In genomic region chr16:35523991-35524390, GRCh38 we compare ENCODE assay signal across 27 cellular contexts.
"Had no signal": no experiment of that assay in that cellular context is flagged by ENCODE, and none has a peak within 500 bp of the region (broad histone marks: within the 10 kb centered on the region; RNA-seq: fewer than 3 reads in every experiment).

No MANE protein-coding gene starts in this region.

- H3K36me3 ChIP-seq: gastrocnemius medialis, left ventricle myocardium inferior, right lobe of liver, thoracic aorta, uterus had no signal

- H3K4me3 ChIP-seq: gastrocnemius medialis, left ventricle myocardium inferior, lung, mucosa of descending colon, right lobe of liver, thoracic aorta, uterus had no signal

- H3K27me3 Mint-ChIP-seq: activated CD4-positive, alpha-beta T cell treated with anti-CD3 and anti-CD28 coated beads, Interleukin-2, amount 10 ng/mL, durations not matched to agents 24 days and 14 days; activated CD8-positive, alpha-beta memory T cell treated with anti-CD3 and anti-CD28 coated beads, Interleukin-2, amount 10 ng/mL, durations not matched to agents 7 days and 5 days; activated CD8-positive, alpha-beta T cell treated with anti-CD3 and anti-CD28 coated beads for 36 hours; activated naive CD4-positive, alpha-beta T cell treated with anti-CD3 and anti-CD28 coated beads, Interleukin-2, amount 50 U/mL, for 24 hours; activated naive CD8-positive, alpha-beta T cell treated with anti-CD3 and anti-CD28 coated beads, Interleukin-2, amount 50 U/mL, for 24 hours; effector memory CD8-positive, alpha-beta T cell; natural killer cell treated with Interleukin-12 subunit alpha and Interleukin-12 subunit beta and Interleukin-15 and Interleukin-18, amount 100 ng/mL, for 72 hours had no signal

- H3K9me3 ChIP-seq: gastrocnemius medialis, right lobe of liver, thoracic aorta, uterus had no signal

- H3K27ac Mint-ChIP-seq: activated CD4-positive, alpha-beta T cell treated with anti-CD3 and anti-CD28 coated beads, Interleukin-2, amount 10 ng/mL, durations not matched to agents 24 days and 14 days; activated CD8-positive, alpha-beta memory T cell treated with anti-CD3 and anti-CD28 coated beads, Interleukin-2, amount 10 ng/mL, durations not matched to agents 7 days and 5 days; activated CD8-positive, alpha-beta T cell treated with anti-CD3 and anti-CD28 coated beads for 36 hours; activated naive CD4-positive, alpha-beta T cell treated with anti-CD3 and anti-CD28 coated beads, Interleukin-2, amount 50 U/mL, for 24 hours; activated naive CD8-positive, alpha-beta T cell treated with anti-CD3 and anti-CD28 coated beads, Interleukin-2, amount 50 U/mL, for 24 hours; activated T-helper 2 cell treated with anti-CD3 and anti-CD28 coated beads, Interferon-gamma antibody, Interleukin-2, Interleukin-4, amounts not matched to agents 10 μg/mL and 5 μg/mL and 100 μg/mL, durations not matched to agents 14 hours and 24 hours and 36 hours; effector memory CD8-positive, alpha-beta T cell; natural killer cell treated with Interleukin-12 subunit alpha and Interleukin-12 subunit beta and Interleukin-15 and Interleukin-18, amount 100 ng/mL, for 72 hours had no signal

- H3K36me3 Mint-ChIP-seq: activated CD8-positive, alpha-beta memory T cell treated with anti-CD3 and anti-CD28 coated beads, Interleukin-2, amount 10 ng/mL, durations not matched to agents 7 days and 5 days; activated naive CD4-positive, alpha-beta T cell treated with anti-CD3 and anti-CD28 coated beads, Interleukin-2, amount 50 U/mL, for 24 hours had no signal

- DNase-seq: activated CD4-positive, alpha-beta T cell treated with anti-CD3 and anti-CD28 coated beads, Interleukin-2, amount 10 ng/mL, durations not matched to agents 24 days and 14 days; activated CD8-positive, alpha-beta memory T cell treated with anti-CD3 and anti-CD28 coated beads, Interleukin-2, amount 10 ng/mL, durations not matched to agents 7 days and 5 days; activated CD8-positive, alpha-beta T cell treated with anti-CD3 and anti-CD28 coated beads for 36 hours; activated naive CD8-positive, alpha-beta T cell treated with anti-CD3 and anti-CD28 coated beads, Interleukin-2, amount 50 U/mL, for 24 hours; activated T-cell treated with anti-CD3 and anti-CD28 coated beads, Interleukin-2, amount 50 U/mL, for 48 hours; amygdala; caudate nucleus; cortex of kidney; effector memory CD8-positive, alpha-beta T cell; erythroblast; gastrocnemius medialis; glutamatergic neuron; islet precursor cell; left ventricle myocardium inferior; mucosa of descending colon; right lobe of liver; stimulated activated CD4-positive, alpha-beta T cell treated with anti-CD3 and anti-CD28 coated beads, Interleukin-2, amount 100 ng/mL, for 48 hours; stimulated activated naive CD4-positive, alpha-beta T cell treated with Interleukin-2 at 50 U/mL for 16 hours; T-helper 9 cell; trophoblast cell; uterus had no signal

- H3K4me1 ChIP-seq: gastrocnemius medialis, left ventricle myocardium inferior, right lobe of liver, uterus had no signal

- H3K27me3 ChIP-seq: gastrocnemius medialis, right lobe of liver, uterus had no signal

- H3K4me3 Mint-ChIP-seq: activated CD4-positive, alpha-beta T cell treated with anti-CD3 and anti-CD28 coated beads, Interleukin-2, amount 10 ng/mL, durations not matched to agents 24 days and 14 days; activated CD8-positive, alpha-beta memory T cell treated with anti-CD3 and anti-CD28 coated beads, Interleukin-2, amount 10 ng/mL, durations not matched to agents 7 days and 5 days; activated CD8-positive, alpha-beta T cell treated with anti-CD3 and anti-CD28 coated beads for 36 hours; activated naive CD4-positive, alpha-beta T cell treated with anti-CD3 and anti-CD28 coated beads, Interleukin-2, amount 50 U/mL, for 24 hours; activated naive CD8-positive, alpha-beta T cell treated with anti-CD3 and anti-CD28 coated beads, Interleukin-2, amount 50 U/mL, for 24 hours; effector memory CD8-positive, alpha-beta T cell; natural killer cell treated with Interleukin-12 subunit alpha and Interleukin-12 subunit beta and Interleukin-15 and Interleukin-18, amount 100 ng/mL, for 72 hours had no signal

- H3K27ac ChIP-seq: gastrocnemius medialis, left ventricle myocardium inferior, right lobe of liver, thoracic aorta, uterus, VCaP had no signal

- H3K4me1 Mint-ChIP-seq: activated CD4-positive, alpha-beta T cell treated with anti-CD3 and anti-CD28 coated beads, Interleukin-2, amount 10 ng/mL, durations not matched to agents 24 days and 14 days; activated CD8-positive, alpha-beta memory T cell treated with anti-CD3 and anti-CD28 coated beads, Interleukin-2, amount 10 ng/mL, durations not matched to agents 7 days and 5 days; activated naive CD4-positive, alpha-beta T cell treated with anti-CD3 and anti-CD28 coated beads, Interleukin-2, amount 50 U/mL, for 24 hours; activated naive CD8-positive, alpha-beta T cell treated with anti-CD3 and anti-CD28 coated beads, Interleukin-2, amount 50 U/mL, for 24 hours had no signal
